ENCODE assay signal across 8 cellular contexts in the genomic region with DNA sequence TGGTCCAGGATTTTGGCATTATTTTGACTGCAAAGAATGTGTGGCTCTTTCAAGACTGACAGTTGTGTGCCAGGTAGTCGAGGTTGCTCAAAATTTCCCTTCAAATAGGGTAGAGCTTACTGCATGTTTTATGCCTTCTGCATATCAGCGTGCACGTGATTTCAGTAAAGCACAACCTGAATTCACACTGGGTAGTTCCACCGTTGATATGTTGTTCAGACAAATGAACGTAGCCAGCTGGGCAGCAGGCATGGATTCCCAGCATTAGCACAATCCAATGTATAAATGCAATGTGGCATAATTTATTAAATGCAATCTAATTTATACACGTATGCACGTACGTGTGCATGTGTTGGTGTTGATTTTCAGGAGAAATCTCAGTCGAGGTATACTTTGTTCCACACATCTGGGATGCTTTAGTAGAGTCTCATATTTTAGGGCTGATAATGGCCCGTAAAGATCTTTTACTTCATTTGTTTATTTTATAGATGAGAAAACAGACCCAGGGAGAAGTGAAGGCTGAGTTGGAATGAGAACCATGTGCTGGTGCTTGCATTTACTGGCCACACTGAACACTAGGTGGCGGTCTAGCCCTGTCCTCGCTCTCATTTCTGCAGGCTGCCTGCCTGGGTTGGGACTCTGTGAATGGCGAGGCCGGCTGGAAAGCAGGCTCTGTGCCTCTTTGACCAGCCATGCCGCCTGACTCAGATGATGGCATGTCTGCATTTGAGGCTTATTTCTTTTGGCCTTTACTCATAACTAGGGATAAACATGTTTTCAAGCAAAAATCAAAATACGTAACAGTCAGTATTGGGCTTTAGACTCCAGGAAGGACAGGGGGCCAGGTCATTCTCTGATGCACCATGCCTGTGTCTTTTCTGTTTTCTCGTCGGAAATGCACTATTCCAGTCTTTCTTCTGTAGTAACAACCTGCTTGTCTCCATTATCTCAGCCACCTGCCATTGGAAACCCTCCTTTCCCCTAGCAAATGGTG.
A peak's percentile ranks its signal among the peaks of the same experiment; 100 is the strongest.
DNase-seq lines count a peak whose midpoint lies in the region; ATAC-seq, FAIRE-seq and TF ChIP-seq lines count a peak whose summit lies in the region.

No MANE protein-coding gene starts in this region.

- CTCF ChIA-PET in activated naive CD4-positive, alpha-beta T cell treated with anti-CD3 and anti-CD28 coated beads, Interleukin-2, amount 10 ng/mL, durations not matched to agents 7 days and 5 days (lab: Charles Lee) = no interaction called here

- FAIRE-seq in RCC 7860 (lab: Jason Lieb, UNC) = no peak

- DNase-seq in DMS153 (lab: John Stamatoyannopoulos, UW) = peak; percentile 27
- peak; percentile 25 for DNase-seq in RCC 7860 (ENCODE audit: low spot score)
- DNase-seq in activated naive CD4-positive, alpha-beta T cell treated with anti-CD3 and anti-CD28 coated beads, Interleukin-2, amount 10 ng/mL, durations not matched to agents 7 days and 5 days = peak; percentile 60
- DNase-seq in glutamatergic neuron = peak; percentile 86
- DNase-seq in posterior vena cava (ENCODE audit: low spot score) = peak; percentile 91
- DNase-seq in NCI-H128 (lab: John Stamatoyannopoulos, UW; ENCODE audit: unreplicated experiment) = no peak

- no peak overlapping the region for H3K4me3 Mint-ChIP-seq in activated naive CD4-positive, alpha-beta T cell treated with anti-CD3 and anti-CD28 coated beads, Interleukin-2, amount 10 ng/mL, durations not matched to agents 7 days and 5 days
- no peak overlapping the region for H3K4me3 Mint-ChIP-seq in glutamatergic neuron (ENCODE audit: unreplicated experiment)

- intact Hi-C loops in posterior vena cava (cut with DNase I) = loop anchor here in 1 of 2 donors (10.0 kb wide), 1 partner anchor 123 kb away; a partner anchor contains a TSS

- H3K27ac Mint-ChIP-seq in activated naive CD4-positive, alpha-beta T cell treated with anti-CD3 and anti-CD28 coated beads, Interleukin-2, amount 10 ng/mL, durations not matched to agents 7 days and 5 days = no peak overlapping the region
- no peak overlapping the region for H3K27ac Mint-ChIP-seq in glutamatergic neuron (ENCODE audit: unreplicated experiment)

- H3K27me3 Mint-ChIP-seq in activated naive CD4-positive, alpha-beta T cell treated with anti-CD3 and anti-CD28 coated beads, Interleukin-2, amount 10 ng/mL, durations not matched to agents 7 days and 5 days = no peaks in the 10 kb centered on the region
- H3K27me3 Mint-ChIP-seq in glutamatergic neuron (ENCODE audit: unreplicated experiment) = peaks cover 13% of the 10 kb centered on the region

- TF ChIP-seq CTCF in glutamatergic neuron (IDR thresholded peaks at IDR 0.05; ENCODE audit: partially characterized antibody, unreplicated experiment) = peak; percentile 84

- H3K36me3 Mint-ChIP-seq in activated naive CD4-positive, alpha-beta T cell treated with anti-CD3 and anti-CD28 coated beads, Interleukin-2, amount 10 ng/mL, durations not matched to agents 7 days and 5 days = peaks cover 68% of the 10 kb centered on the region
- peaks cover 13% of the 10 kb centered on the region for H3K36me3 Mint-ChIP-seq in glutamatergic neuron (ENCODE audit: unreplicated experiment)

- no peaks in the 10 kb centered on the region for H3K9me3 Mint-ChIP-seq in activated naive CD4-positive, alpha-beta T cell treated with anti-CD3 and anti-CD28 coated beads, Interleukin-2, amount 10 ng/mL, durations not matched to agents 7 days and 5 days
- H3K9me3 Mint-ChIP-seq in glutamatergic neuron (ENCODE audit: unreplicated experiment) = peaks cover 9% of the 10 kb centered on the region

- no peaks in the 10 kb centered on the region for H3K4me1 Mint-ChIP-seq in activated naive CD4-positive, alpha-beta T cell treated with anti-CD3 and anti-CD28 coated beads, Interleukin-2, amount 10 ng/mL, durations not matched to agents 7 days and 5 days
- H3K4me1 Mint-ChIP-seq in glutamatergic neuron (ENCODE audit: low read depth, unreplicated experiment) = peaks cover 40% of the 10 kb centered on the region

- ATAC-seq in GM19467 (IDR thresholded peaks at IDR 0.05; ENCODE audit: unreplicated experiment) = peak; percentile 76
- ATAC-seq in HG03571 (IDR thresholded peaks at IDR 0.05; ENCODE audit: unreplicated experiment) = peak; percentile 82
